Comparison of ENCODE assay signal across 2 cellular contexts in the genomic region with DNA sequence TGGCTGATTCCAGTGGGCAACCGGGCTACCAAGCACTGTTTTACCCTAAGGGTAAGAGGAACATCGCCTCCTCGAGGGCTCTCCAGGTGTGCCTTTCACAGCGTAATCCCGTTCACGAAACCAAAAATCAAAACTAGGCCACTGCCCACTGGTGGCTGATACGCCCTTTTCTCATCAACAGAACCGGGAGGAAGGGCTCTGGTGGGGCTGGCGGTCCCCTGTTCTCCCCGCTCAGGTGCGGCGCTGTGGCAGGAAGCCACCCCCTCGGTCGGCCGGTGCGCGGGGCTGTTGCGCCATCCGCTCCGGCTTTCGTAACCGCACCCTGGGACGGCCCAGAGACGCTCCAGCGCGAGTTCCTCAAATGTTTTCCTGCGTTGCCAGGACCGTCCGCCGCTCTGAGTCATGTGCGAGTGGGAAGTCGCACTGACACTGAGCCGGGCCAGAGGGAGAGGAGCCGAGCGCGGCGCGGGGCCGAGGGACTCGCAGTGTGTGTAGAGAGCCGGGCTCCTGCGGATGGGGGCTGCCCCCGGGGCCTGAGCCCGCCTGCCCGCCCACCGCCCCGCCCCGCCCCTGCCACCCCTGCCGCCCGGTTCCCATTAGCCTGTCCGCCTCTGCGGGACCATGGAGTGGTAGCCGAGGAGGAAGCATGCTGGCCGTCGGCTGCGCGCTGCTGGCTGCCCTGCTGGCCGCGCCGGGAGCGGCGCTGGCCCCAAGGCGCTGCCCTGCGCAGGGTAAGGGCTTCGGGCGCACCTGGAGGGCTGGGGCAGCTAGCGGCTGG.
TF ChIP-seq lines count a peak whose summit lies in the region.

A gene (plus strand): TSS at position 360 of the 778 bp plus-strand sequence. CDS start 287 bp downstream, at position 647.

TF ChIP-seq in HEK293T, 16 proteins besides CTCF, POLR2A, EP300 and RAD21:
- no peak for TF ChIP-seq NFRKB (IDR thresholded peaks at IDR 0.05)
- no peak for TF ChIP-seq HDGF (IDR thresholded peaks at IDR 0.05; ENCODE audit: borderline replicate concordance)
- TF ChIP-seq L3MBTL2 (conservative IDR thresholded peaks at IDR 0.05): 0 out of 2 replicates have a peak, but pooled peaks have one; percentile 51
TF ChIP-seq in HEK293T: peak in this region for 1.

TF ChIP-seq in H1, 55 proteins besides CTCF, POLR2A, EP300 and RAD21:
- TF ChIP-seq, protein P1, sequence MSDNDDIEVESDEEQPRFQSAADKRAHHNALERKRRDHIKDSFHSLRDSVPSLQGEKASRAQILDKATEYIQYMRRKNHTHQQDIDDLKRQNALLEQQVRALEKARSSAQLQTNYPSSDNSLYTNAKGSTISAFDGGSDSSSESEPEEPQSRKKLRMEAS (IDR thresholded peaks at IDR 0.05): peak; percentile 36; the same call in 1 of the 2 replicates
- peak; percentile 38; the same call in 1 of the 2 replicates for TF ChIP-seq RBBP5 (IDR thresholded peaks at IDR 0.05; ENCODE audit: borderline replicate concordance, low read depth, low read length)
- peak; percentile 8; the same call in 1 of the 2 replicates for TF ChIP-seq CREB1 (IDR thresholded peaks at IDR 0.05)
- TF ChIP-seq SP1 (IDR thresholded peaks at IDR 0.05; ENCODE audit: low read depth, low read length): no peak
- peak; percentile 95 for TF ChIP-seq KDM4A (IDR thresholded peaks at IDR 0.05; ENCODE audit: low read depth, low read length, severe bottlenecking)
- peak; percentile 97 for TF ChIP-seq CEBPB (IDR thresholded peaks at IDR 0.05; ENCODE audit: low read depth, low read length)
- TF ChIP-seq, protein P2, sequence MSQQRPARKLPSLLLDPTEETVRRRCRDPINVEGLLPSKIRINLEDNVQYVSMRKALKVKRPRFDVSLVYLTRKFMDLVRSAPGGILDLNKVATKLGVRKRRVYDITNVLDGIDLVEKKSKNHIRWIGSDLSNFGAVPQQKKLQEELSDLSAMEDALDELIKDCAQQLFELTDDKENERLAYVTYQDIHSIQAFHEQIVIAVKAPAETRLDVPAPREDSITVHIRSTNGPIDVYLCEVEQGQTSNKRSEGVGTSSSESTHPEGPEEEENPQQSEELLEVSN (IDR thresholded peaks at IDR 0.05): 0 out of 2 replicates have a peak, but pooled peaks have one; percentile 5
- no peak for TF ChIP-seq SP2 (IDR thresholded peaks at IDR 0.05; ENCODE audit: low read length)
- peak; percentile 35; the same call in 1 of the 2 replicates for TF ChIP-seq TAF1 (IDR thresholded peaks at IDR 0.05; ENCODE audit: low read depth, low read length)
- TF ChIP-seq SP4 (IDR thresholded peaks at IDR 0.05; ENCODE audit: low read length): no peak
- no peak for TF ChIP-seq TCF12 (IDR thresholded peaks at IDR 0.05; ENCODE audit: low read depth, low read length)
- peak; percentile 35; the same call in 1 of the 2 replicates for TF ChIP-seq TBP (IDR thresholded peaks at IDR 0.05; ENCODE audit: low read depth, low read length)
- no peak for TF ChIP-seq JUN (IDR thresholded peaks at IDR 0.05; ENCODE audit: low read depth, low read length)
- TF ChIP-seq GTF2F1 (IDR thresholded peaks at IDR 0.05; ENCODE audit: borderline replicate concordance, low read depth, low read length): no peak
- TF ChIP-seq MAFK (IDR thresholded peaks at IDR 0.05; ENCODE audit: low read depth, low read length): no peak
- TF ChIP-seq SUZ12 (IDR thresholded peaks at IDR 0.05; ENCODE audit: low read length): peak; percentile 46; the same call in 1 of the 2 replicates
- peak in 1 of 2 experiments; percentile 57; a peak in 1 of 4 replicates for TF ChIP-seq SIN3A (conservative IDR thresholded peaks at IDR 0.05 in 1 of 2, IDR thresholded peaks at IDR 0.05 in 1 of 2; ENCODE audit: low read depth in 1 of 2, low read length in 2 of 2)
- TF ChIP-seq GABPA (IDR thresholded peaks at IDR 0.05; ENCODE audit: borderline replicate concordance, insufficient read depth, low read length): peak; percentile 30; the same call in 1 of the 2 replicates
- 0 out of 2 replicates have a peak, but pooled peaks have one; percentile 23 for TF ChIP-seq PHF8 (conservative IDR thresholded peaks at IDR 0.05; ENCODE audit: low read depth, low read length)
- no peak for TF ChIP-seq CBX5 (IDR thresholded peaks at IDR 0.05; ENCODE audit: low read depth, low read length)
- TF ChIP-seq BACH1 (IDR thresholded peaks at IDR 0.05; ENCODE audit: low read length): 0 out of 2 replicates have a peak, but pooled peaks have one; percentile 17
